In the genomic region with DNA sequence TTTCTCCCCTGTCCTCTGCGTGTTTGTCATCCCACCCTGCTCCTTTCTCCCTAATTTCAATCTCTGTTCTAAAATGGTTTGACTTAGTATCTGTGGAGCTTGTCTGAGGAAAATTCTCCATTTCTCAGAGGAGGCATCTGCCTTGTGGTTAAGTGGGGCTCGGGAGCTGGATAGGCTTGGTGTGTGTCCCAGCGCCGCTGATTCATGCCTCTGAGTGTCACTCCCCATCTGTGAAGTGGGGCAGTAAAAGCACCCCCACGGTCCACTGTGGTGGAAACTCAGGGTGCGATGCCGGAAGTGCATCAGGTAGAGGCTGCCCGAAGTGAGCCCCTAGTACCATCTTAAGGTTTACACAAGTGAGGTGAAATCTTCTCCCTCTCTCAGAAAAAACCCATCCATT, we compare ENCODE assay signal across 22 cellular contexts.
"Had no signal": no experiment of that assay in that cellular context is flagged by ENCODE, and none has a peak within 500 bp of the region (broad histone marks: within the 10 kb centered on the region; RNA-seq: fewer than 3 reads in every experiment).

No MANE protein-coding gene starts in this region.

- H3K4me2 ChIP-seq: PC-9 had no signal

- DNase-seq: KBM-7, MG63, NCI-H1092, NCI-H1105 treated with DMSO at 0.1 percent for 48 hours, NCI-H1417 treated with DMSO at 0.1 percent for 48 hours, NCI-H146, NCI-H1694 treated with DMSO at 0.1 percent for 48 hours, NCI-H1930, NCI-H2081, NCI-H2107, NCI-H226, NCI-H446, NCI-H510A, NCI-H524 treated with DMSO at 0.1 percent for 48 hours, NCI-H774, OCI-M1, PC-9, Peyer's patch, Right ventricle myocardium superior, SIG-M5 had no signal

- H3K27me3 ChIP-seq: MG63, Peyer's patch, SJSA1 had no signal

- H3K4me3 ChIP-seq: MG63, PC-9, Peyer's patch, SJSA1, SK-N-MC had no signal

- H3K4me1 ChIP-seq: SJSA1 had no signal

- H2AFZ ChIP-seq: PC-9 had no signal

- H3K27ac ChIP-seq: PC-9, Peyer's patch, SJSA1, SK-N-MC had no signal

- H3K9me3 ChIP-seq: MG63, Peyer's patch, SJSA1 had no signal
